17 cellular contexts compared by ENCODE assay signal in genomic region chr10:93393231-93393630, GRCh38.
"Had no signal": no experiment of that assay in that cellular context is flagged by ENCODE, and none has a peak within 500 bp of the region (broad histone marks: within the 10 kb centered on the region; RNA-seq: fewer than 3 reads in every experiment).

No MANE protein-coding gene starts in this region.

- ATAC-seq: activated T-helper 17 cell treated with anti-CD3 and anti-CD28 coated beads, Interleukin-2, amount 50 U/mL, for 72 hours; esophagus mucosa; right lobe of liver; T-cell had no signal

- H3K36me3 ChIP-seq: neutrophil, right lobe of liver had no signal

- H3K4me3 ChIP-seq: right lobe of liver, stomach, thoracic aorta had no signal

- H3K27me3 ChIP-seq: right lobe of liver, stomach had no signal

- H3K4me1 ChIP-seq: right lobe of liver had no signal

- H3K9me3 Mint-ChIP-seq: activated naive CD4-positive, alpha-beta T cell treated with anti-CD3 and anti-CD28 coated beads, Interleukin-2, amount 10 ng/mL, durations not matched to agents 7 days and 5 days; activated T-helper 17 cell treated with anti-CD3 and anti-CD28 coated beads, Interleukin-2, amount 50 U/mL, for 72 hours; T-cell had no signal

- DNase-seq: activated CD4-positive, CD25-positive, alpha-beta regulatory T cell treated with anti-CD3 and anti-CD28 coated beads, Interleukin-2, amount 50 U/mL, for 72 hours; activated naive CD4-positive, alpha-beta T cell treated with anti-CD3 and anti-CD28 coated beads, Interleukin-2, amount 10 ng/mL, durations not matched to agents 7 days and 5 days; activated T-cell treated with anti-CD3 and anti-CD28 coated beads for 4 hours; hypothalamus; kidney; midbrain; posterior cingulate gyrus; right lobe of liver; SK-N-SH; stimulated activated CD4-positive, alpha-beta T cell treated with anti-CD3 and anti-CD28 coated beads, Interleukin-2, amount 100 ng/mL, for 24 hours; stomach; T-cell; T-helper 9 cell had no signal

- H3K4me2 ChIP-seq: SK-N-SH had no signal

- H3K4me1 Mint-ChIP-seq: activated naive CD4-positive, alpha-beta T cell treated with anti-CD3 and anti-CD28 coated beads, Interleukin-2, amount 10 ng/mL, durations not matched to agents 7 days and 5 days had no signal

- H3K4me3 Mint-ChIP-seq: activated naive CD4-positive, alpha-beta T cell treated with anti-CD3 and anti-CD28 coated beads, Interleukin-2, amount 10 ng/mL, durations not matched to agents 7 days and 5 days; activated T-helper 17 cell treated with anti-CD3 and anti-CD28 coated beads, Interleukin-2, amount 50 U/mL, for 72 hours; T-cell had no signal

- H3K36me3 Mint-ChIP-seq: activated naive CD4-positive, alpha-beta T cell treated with anti-CD3 and anti-CD28 coated beads, Interleukin-2, amount 10 ng/mL, durations not matched to agents 7 days and 5 days; T-cell had no signal

- H3K27ac Mint-ChIP-seq: activated naive CD4-positive, alpha-beta T cell treated with anti-CD3 and anti-CD28 coated beads, Interleukin-2, amount 10 ng/mL, durations not matched to agents 7 days and 5 days; activated T-helper 17 cell treated with anti-CD3 and anti-CD28 coated beads, Interleukin-2, amount 50 U/mL, for 72 hours; T-cell had no signal

- H3K9me3 ChIP-seq: neutrophil, right lobe of liver, SK-N-SH, stomach, thoracic aorta had no signal

- H3K27ac ChIP-seq: neutrophil, right lobe of liver, stomach, thoracic aorta had no signal
